In the genomic region with DNA sequence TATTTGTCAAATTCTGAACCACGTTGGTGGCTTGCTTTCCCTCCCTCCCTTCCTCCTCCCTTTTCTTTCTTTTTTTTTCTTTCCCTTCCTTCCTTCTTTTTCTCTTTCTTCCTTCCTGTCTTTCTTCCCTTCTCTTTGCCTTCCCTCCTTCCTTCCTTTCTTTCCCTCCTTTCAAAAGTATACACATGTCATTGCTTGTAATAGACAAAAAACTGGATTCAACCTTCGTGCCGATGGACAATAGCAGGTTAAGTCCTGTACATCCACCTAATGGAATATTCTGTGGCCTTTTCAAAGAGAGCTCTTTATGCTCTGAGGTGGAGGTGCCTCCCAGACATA, we compare ENCODE assay signal across 1 cellular context.
TF ChIP-seq lines count a peak whose summit lies in the region.

No MANE protein-coding gene starts in this region.

TF ChIP-seq in GM23338, 12 proteins besides CTCF, POLR2A, EP300 and RAD21 (continued from another document):
- no peak for TF ChIP-seq CREB1 (CRISPR knock-in tag; IDR thresholded peaks at IDR 0.05; ENCODE audit: low read depth)
- TF ChIP-seq, protein P1, sequence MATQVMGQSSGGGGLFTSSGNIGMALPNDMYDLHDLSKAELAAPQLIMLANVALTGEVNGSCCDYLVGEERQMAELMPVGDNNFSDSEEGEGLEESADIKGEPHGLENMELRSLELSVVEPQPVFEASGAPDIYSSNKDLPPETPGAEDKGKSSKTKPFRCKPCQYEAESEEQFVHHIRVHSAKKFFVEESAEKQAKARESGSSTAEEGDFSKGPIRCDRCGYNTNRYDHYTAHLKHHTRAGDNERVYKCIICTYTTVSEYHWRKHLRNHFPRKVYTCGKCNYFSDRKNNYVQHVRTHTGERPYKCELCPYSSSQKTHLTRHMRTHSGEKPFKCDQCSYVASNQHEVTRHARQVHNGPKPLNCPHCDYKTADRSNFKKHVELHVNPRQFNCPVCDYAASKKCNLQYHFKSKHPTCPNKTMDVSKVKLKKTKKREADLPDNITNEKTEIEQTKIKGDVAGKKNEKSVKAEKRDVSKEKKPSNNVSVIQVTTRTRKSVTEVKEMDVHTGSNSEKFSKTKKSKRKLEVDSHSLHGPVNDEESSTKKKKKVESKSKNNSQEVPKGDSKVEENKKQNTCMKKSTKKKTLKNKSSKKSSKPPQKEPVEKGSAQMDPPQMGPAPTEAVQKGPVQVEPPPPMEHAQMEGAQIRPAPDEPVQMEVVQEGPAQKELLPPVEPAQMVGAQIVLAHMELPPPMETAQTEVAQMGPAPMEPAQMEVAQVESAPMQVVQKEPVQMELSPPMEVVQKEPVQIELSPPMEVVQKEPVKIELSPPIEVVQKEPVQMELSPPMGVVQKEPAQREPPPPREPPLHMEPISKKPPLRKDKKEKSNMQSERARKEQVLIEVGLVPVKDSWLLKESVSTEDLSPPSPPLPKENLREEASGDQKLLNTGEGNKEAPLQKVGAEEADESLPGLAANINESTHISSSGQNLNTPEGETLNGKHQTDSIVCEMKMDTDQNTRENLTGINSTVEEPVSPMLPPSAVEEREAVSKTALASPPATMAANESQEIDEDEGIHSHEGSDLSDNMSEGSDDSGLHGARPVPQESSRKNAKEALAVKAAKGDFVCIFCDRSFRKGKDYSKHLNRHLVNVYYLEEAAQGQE (IDR thresholded peaks at IDR 0.05; ENCODE audit: unreplicated experiment), result no peak
- no peak for TF ChIP-seq EZH2 (IDR thresholded peaks at IDR 0.05; ENCODE audit: low read depth, unreplicated experiment)
- TF ChIP-seq EZH2phosphoT487 (IDR thresholded peaks at IDR 0.05; ENCODE audit: unreplicated experiment), result no peak
- TF ChIP-seq STAT1 (IDR thresholded peaks at IDR 0.05; ENCODE audit: unreplicated experiment), result no peak
- TF ChIP-seq, protein P2, sequence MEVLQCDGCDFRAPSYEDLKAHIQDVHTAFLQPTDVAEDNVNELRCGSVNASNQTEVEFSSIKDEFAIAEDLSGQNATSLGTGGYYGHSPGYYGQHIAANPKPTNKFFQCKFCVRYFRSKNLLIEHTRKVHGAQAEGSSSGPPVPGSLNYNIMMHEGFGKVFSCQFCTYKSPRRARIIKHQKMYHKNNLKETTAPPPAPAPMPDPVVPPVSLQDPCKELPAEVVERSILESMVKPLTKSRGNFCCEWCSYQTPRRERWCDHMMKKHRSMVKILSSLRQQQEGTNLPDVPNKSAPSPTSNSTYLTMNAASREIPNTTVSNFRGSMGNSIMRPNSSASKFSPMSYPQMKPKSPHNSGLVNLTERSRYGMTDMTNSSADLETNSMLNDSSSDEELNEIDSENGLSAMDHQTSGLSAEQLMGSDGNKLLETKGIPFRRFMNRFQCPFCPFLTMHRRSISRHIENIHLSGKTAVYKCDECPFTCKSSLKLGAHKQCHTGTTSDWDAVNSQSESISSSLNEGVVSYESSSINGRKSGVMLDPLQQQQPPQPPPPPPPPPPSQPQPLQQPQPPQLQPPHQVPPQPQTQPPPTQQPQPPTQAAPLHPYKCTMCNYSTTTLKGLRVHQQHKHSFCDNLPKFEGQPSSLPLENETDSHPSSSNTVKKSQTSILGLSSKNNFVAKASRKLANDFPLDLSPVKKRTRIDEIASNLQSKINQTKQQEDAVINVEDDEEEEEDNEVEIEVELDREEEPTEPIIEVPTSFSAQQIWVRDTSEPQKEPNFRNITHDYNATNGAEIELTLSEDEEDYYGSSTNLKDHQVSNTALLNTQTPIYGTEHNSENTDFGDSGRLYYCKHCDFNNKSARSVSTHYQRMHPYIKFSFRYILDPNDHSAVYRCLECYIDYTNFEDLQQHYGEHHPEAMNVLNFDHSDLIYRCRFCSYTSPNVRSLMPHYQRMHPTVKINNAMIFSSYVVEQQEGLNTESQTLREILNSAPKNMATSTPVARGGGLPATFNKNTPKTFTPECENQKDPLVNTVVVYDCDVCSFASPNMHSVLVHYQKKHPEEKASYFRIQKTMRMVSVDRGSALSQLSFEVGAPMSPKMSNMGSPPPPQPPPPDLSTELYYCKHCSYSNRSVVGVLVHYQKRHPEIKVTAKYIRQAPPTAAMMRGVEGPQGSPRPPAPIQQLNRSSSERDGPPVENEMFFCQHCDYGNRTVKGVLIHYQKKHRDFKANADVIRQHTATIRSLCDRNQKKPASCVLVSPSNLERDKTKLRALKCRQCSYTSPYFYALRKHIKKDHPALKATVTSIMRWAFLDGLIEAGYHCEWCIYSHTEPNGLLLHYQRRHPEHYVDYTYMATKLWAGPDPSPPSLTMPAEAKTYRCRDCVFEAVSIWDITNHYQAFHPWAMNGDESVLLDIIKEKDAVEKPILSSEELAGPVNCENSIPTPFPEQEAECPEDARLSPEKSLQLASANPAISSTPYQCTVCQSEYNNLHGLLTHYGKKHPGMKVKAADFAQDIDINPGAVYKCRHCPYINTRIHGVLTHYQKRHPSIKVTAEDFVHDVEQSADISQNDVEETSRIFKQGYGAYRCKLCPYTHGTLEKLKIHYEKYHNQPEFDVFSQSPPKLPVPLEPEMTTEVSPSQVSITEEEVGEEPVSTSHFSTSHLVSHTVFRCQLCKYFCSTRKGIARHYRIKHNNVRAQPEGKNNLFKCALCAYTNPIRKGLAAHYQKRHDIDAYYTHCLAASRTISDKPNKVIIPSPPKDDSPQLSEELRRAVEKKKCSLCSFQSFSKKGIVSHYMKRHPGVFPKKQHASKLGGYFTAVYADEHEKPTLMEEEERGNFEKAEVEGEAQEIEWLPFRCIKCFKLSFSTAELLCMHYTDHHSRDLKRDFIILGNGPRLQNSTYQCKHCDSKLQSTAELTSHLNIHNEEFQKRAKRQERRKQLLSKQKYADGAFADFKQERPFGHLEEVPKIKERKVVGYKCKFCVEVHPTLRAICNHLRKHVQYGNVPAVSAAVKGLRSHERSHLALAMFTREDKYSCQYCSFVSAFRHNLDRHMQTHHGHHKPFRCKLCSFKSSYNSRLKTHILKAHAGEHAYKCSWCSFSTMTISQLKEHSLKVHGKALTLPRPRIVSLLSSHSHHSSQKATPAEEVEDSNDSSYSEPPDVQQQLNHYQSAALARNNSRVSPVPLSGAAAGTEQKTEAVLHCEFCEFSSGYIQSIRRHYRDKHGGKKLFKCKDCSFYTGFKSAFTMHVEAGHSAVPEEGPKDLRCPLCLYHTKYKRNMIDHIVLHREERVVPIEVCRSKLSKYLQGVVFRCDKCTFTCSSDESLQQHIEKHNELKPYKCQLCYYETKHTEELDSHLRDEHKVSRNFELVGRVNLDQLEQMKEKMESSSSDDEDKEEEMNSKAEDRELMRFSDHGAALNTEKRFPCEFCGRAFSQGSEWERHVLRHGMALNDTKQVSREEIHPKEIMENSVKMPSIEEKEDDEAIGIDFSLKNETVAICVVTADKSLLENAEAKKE (CRISPR knock-in tag; IDR thresholded peaks at IDR 0.05), result no peak
